Comparison of ENCODE assay signal across 15 cellular contexts in genomic region chr1:25554426-25554780, GRCh38.
"Had no signal": no experiment of that assay in that cellular context is flagged by ENCODE, and none has a peak within 500 bp of the region (broad histone marks: within the 10 kb centered on the region; RNA-seq: fewer than 3 reads in every experiment).

No MANE protein-coding gene starts in this region.

- H3K9me3 Mint-ChIP-seq: natural killer cell; stimulated activated naive B cell treated with anti-CD40 and anti-IgM and Interleukin-4, amounts not matched to agents 10 μg/mL and 1 μg/mL and 100 μg/mL, for 72 hours; T-helper 1 cell treated with Interleukin-12 subunit alpha and Interleukin-12 subunit beta and Interleukin-4 antibody, amounts not matched to agents 30 μg/mL and 1 μg/mL, for 36 hours had no signal

- H3K27me3 Mint-ChIP-seq: stimulated activated naive B cell treated with anti-CD40 and anti-IgM and Interleukin-4, amounts not matched to agents 10 μg/mL and 1 μg/mL and 100 μg/mL, for 72 hours had no signal

- H3K4me2 ChIP-seq: hepatocyte had no signal

- H3K36me3 ChIP-seq: adrenal gland, WERI-Rb-1 had no signal

- H3K27me3 ChIP-seq: adrenal gland, cardiac muscle cell, esophagus muscularis mucosa, hepatocyte, left lung had no signal

- H3K4me3 ChIP-seq: adrenal gland, cardiac muscle cell, esophagus muscularis mucosa, hepatocyte, left lung had no signal

- DNase-seq: activated naive CD4-positive, alpha-beta T cell; activated T-cell treated with anti-CD3 and anti-CD28 coated beads for 4 hours; islet precursor cell; left lung; natural killer cell; stimulated activated CD4-positive, alpha-beta T cell treated with anti-CD3 and anti-CD28 coated beads, Interleukin-15, amount 100 ng/mL, for 24 hours; stimulated activated CD4-positive, alpha-beta T cell treated with anti-CD3 and anti-CD28 coated beads, Interleukin-4, amount 100 ng/mL, for 1 hour; stimulated activated naive B cell treated with anti-CD40 and anti-IgM and Interleukin-4, amounts not matched to agents 10 μg/mL and 1 μg/mL and 100 μg/mL, for 72 hours; trophoblast cell; WERI-Rb-1 had no signal

- H3K9me3 ChIP-seq: adrenal gland, esophagus muscularis mucosa, left lung had no signal

- H2AFZ ChIP-seq: hepatocyte had no signal

- H3K27ac Mint-ChIP-seq: stimulated activated naive B cell treated with anti-CD40 and anti-IgM and Interleukin-4, amounts not matched to agents 10 μg/mL and 1 μg/mL and 100 μg/mL, for 72 hours; T-helper 1 cell treated with Interleukin-12 subunit alpha and Interleukin-12 subunit beta and Interleukin-4 antibody, amounts not matched to agents 30 μg/mL and 1 μg/mL, for 36 hours had no signal

- H3K4me3 Mint-ChIP-seq: natural killer cell; stimulated activated naive B cell treated with anti-CD40 and anti-IgM and Interleukin-4, amounts not matched to agents 10 μg/mL and 1 μg/mL and 100 μg/mL, for 72 hours; T-helper 1 cell treated with Interleukin-12 subunit alpha and Interleukin-12 subunit beta and Interleukin-4 antibody, amounts not matched to agents 30 μg/mL and 1 μg/mL, for 36 hours had no signal

- ATAC-seq: left lung; natural killer cell; stimulated activated naive B cell treated with anti-CD40 and anti-IgM and Interleukin-4, amounts not matched to agents 10 μg/mL and 1 μg/mL and 100 μg/mL, for 72 hours had no signal

- H3K36me3 Mint-ChIP-seq: natural killer cell had no signal

- H3K27ac ChIP-seq: cardiac muscle cell, esophagus muscularis mucosa, hepatocyte, left lung, WERI-Rb-1 had no signal
